ENCODE assay signal across 20 cellular contexts in the genomic region with DNA sequence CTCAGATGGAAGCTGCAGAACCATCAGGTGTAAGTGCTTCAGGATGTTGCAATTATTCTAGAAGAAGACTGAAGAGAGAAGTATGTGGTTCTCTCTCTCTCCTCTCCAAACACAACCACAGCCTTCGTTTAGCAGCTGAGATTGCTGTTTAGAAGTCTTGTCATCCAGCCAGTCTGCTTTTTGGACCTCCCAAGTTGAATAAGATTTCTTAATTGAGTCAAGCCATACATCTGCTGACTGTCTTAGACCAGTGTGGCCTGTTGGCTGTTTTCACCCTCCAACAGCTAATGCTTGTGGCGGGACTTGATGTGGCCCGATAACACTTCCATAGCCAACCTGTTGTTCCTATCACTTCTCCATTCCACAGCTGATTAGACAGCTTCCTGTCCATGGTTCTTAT.
DNase-seq lines count a peak whose midpoint lies in the region; ATAC-seq, FAIRE-seq and TF ChIP-seq lines count a peak whose summit lies in the region.
"Had no signal": no experiment of that assay in that cellular context is flagged by ENCODE, and none has a peak within 500 bp of the region (broad histone marks: within the 10 kb centered on the region; RNA-seq: fewer than 3 reads in every experiment).

No MANE protein-coding gene starts in this region.

- H2AFZ ChIP-seq in GM23248: no peak overlapping the region
- no peak overlapping the region for H2AFZ ChIP-seq in astrocyte (ENCODE audit: low read depth, low read length)
- H2AFZ ChIP-seq: neural progenitor cell, PC-9 had no signal

- H3K36me3 Mint-ChIP-seq in astrocyte (ENCODE audit: low read depth, unreplicated experiment): no peaks in the 10 kb centered on the region
- no peaks in the 10 kb centered on the region for H3K36me3 Mint-ChIP-seq in activated T-helper 17 cell treated with anti-CD3 and anti-CD28 coated beads, Interleukin-2, amount 50 U/mL, for 72 hours (ENCODE audit: low read depth)
- H3K36me3 Mint-ChIP-seq: neural progenitor cell had no signal

- H3K9ac ChIP-seq in GM23248 (no peak overlapping the region), astrocyte (ENCODE audit: low read length) (no peak overlapping the region)
- H3K9ac ChIP-seq: neural progenitor cell had no signal

- no peaks in the 10 kb centered on the region for H4K20me1 ChIP-seq in GM23248 (ENCODE audit: insufficient read depth)
- no peaks in the 10 kb centered on the region for H4K20me1 ChIP-seq in astrocyte (ENCODE audit: insufficient read depth, low read length)

- TF ChIP-seq POLR2A in A549 (IDR thresholded peaks at IDR 0.05; ENCODE audit: low read length): no peak

- H3K4me1 Mint-ChIP-seq in astrocyte (ENCODE audit: low read depth, unreplicated experiment): no peaks in the 10 kb centered on the region
- no peaks in the 10 kb centered on the region for H3K4me1 Mint-ChIP-seq in activated T-helper 17 cell treated with anti-CD3 and anti-CD28 coated beads, Interleukin-2, amount 50 U/mL, for 72 hours
- H3K4me1 Mint-ChIP-seq: neural progenitor cell had no signal

- POLR2A ChIA-PET in A549 (lab: Yijun Ruan, JAX): no interaction called here

- H3K9me3 ChIP-seq in A549 (no peaks in the 10 kb centered on the region), GM23248 (ENCODE audit: low read depth) (no peaks in the 10 kb centered on the region), astrocyte (ENCODE audit: insufficient read depth, low read depth, low read length) (no peaks in the 10 kb centered on the region)
- H3K9me3 ChIP-seq: right atrium auricular region, stomach had no signal

- H3K27me3 Mint-ChIP-seq in astrocyte (ENCODE audit: low read depth, unreplicated experiment): no peaks in the 10 kb centered on the region
- H3K27me3 Mint-ChIP-seq in activated T-helper 17 cell treated with anti-CD3 and anti-CD28 coated beads, Interleukin-2, amount 50 U/mL, for 72 hours: peaks cover 3% of the 10 kb centered on the region

- peak; percentile 18 for FAIRE-seq in A549 (lab: Jason Lieb, UNC)
- FAIRE-seq in astrocyte (lab: Jason Lieb, UNC): peak; percentile 70
- FAIRE-seq: colon, GM12891 had no signal

- 0 out of 3 replicates have a peak, but pooled peaks cover 8% of the 10 kb centered on the region for H3K4me1 ChIP-seq in A549
- H3K4me1 ChIP-seq in GM23248 (ENCODE audit: insufficient read depth): peaks cover 38% of the 10 kb centered on the region
- H3K4me1 ChIP-seq in astrocyte (ENCODE audit: insufficient read depth, low read length): peaks cover 14% of the 10 kb centered on the region
- H3K4me1 ChIP-seq: neural progenitor cell, right atrium auricular region had no signal

- no peaks in the 10 kb centered on the region for H3K9me3 Mint-ChIP-seq in astrocyte (ENCODE audit: unreplicated experiment)
- H3K9me3 Mint-ChIP-seq in activated T-helper 17 cell treated with anti-CD3 and anti-CD28 coated beads, Interleukin-2, amount 50 U/mL, for 72 hours: no peaks in the 10 kb centered on the region
- H3K9me3 Mint-ChIP-seq: neural progenitor cell had no signal

- TF ChIP-seq RAD21 in A549 (conservative IDR thresholded peaks at IDR 0.05 in 1 of 2, IDR thresholded peaks at IDR 0.05 in 1 of 2): no peak

- 87% methylated on average over 3 of the region's 3 CpGs for whole genome bisulfite sequencing in A549 (ENCODE audit: missing lambda C conversion rate)
- 29 to 39% methylated on average over 3 of the region's 3 CpGs for WGBS in GM23248 (ENCODE audit: low coverage in 1 of 2, low lambda C conversion rate in 2 of 2, missing lambda C conversion rate in 2 of 2), 2 experiments

- H3K4me2 ChIP-seq in A549 (no peak overlapping the region), GM23248 (ENCODE audit: unreplicated experiment) (peak overlapping the region; percentile 23), astrocyte (ENCODE audit: low read length) (peak overlapping the region; percentile 5)
- H3K4me2 ChIP-seq: neural progenitor cell, PC-9 had no signal

- no peak for TF ChIP-seq EP300 in A549 (IDR thresholded peaks at IDR 0.05)

- H3K27ac Mint-ChIP-seq in astrocyte (ENCODE audit: unreplicated experiment): no peak overlapping the region
- H3K27ac Mint-ChIP-seq in activated T-helper 17 cell treated with anti-CD3 and anti-CD28 coated beads, Interleukin-2, amount 50 U/mL, for 72 hours: no peak overlapping the region
- H3K27ac Mint-ChIP-seq: neural progenitor cell had no signal

- H3K9me2 ChIP-seq in GM23248 (ENCODE audit: insufficient read depth): no peaks in the 10 kb centered on the region

- no peaks in the 10 kb centered on the region for H3K36me3 ChIP-seq in GM23248 (ENCODE audit: low read depth)
- H3K36me3 ChIP-seq in astrocyte (ENCODE audit: insufficient read depth, low read length): no peaks in the 10 kb centered on the region
- H3K36me3 ChIP-seq: heart right ventricle, neural progenitor cell, right atrium auricular region, stomach had no signal

- CTCF ChIA-PET in A549 (lab: Yijun Ruan, JAX): interaction anchor here (2.2 kb wide), 1 partner anchor 140 kb away, joined by 6 read pairs; no protein-coding TSS in a partner anchor

- in situ Hi-C loops in GM23248 (cut with MboI): no loop called here

- H3K27me3 ChIP-seq in GM23248 (replicated peaks; ENCODE audit: insufficient read depth) (no peaks in the 10 kb centered on the region), astrocyte (ENCODE audit: insufficient read depth, low read length) (no peaks in the 10 kb centered on the region)
- H3K27me3 ChIP-seq: heart right ventricle, neural progenitor cell, right atrium auricular region, stomach had no signal

- no peak for DNase-seq in A549 (ENCODE audit: low read depth in 1 of 2, low spot score in 1 of 2)
- peak; percentile 69 for DNase-seq in GM23248
- peak; percentile 94 for DNase-seq in astrocyte (ENCODE audit: low read depth)
- peak; percentile 12 for DNase-seq in hepatic stellate cell (ENCODE audit: low spot score)
- no peak for DNase-seq in activated CD4-positive, alpha-beta T cell treated with anti-CD3 and anti-CD28 coated beads for 48 hours
- DNase-seq in NCI-H1417 treated with DMSO at 0.1 percent for 48 hours (lab: John Stamatoyannopoulos, UW): no peak
- no peak for DNase-seq in NCI-H69 (lab: John Stamatoyannopoulos, UW)
- DNase-seq: activated CD8-positive, alpha-beta memory T cell treated with anti-CD3 and anti-CD28 coated beads, Interleukin-2, amount 50 U/mL, for 4 hours; activated gamma-delta T cell treated with Interleukin-2 at 50 U/mL for 16 hours; AML-193; anterior cingulate cortex; heart right ventricle; NCI-H2171; PC-9; stomach had no signal

- H3K27ac ChIP-seq in A549 (peak overlapping the region in 1 of 2 experiments; percentile 5; a peak in 1 of 6 replicates), GM23248 (peak overlapping the region; percentile 74), astrocyte (ENCODE audit: low read depth, low read length) (no peak overlapping the region)
- H3K27ac ChIP-seq: neural progenitor cell, PC-9, right atrium auricular region, stomach had no signal

- H3K79me2 ChIP-seq in GM23248 (ENCODE audit: insufficient read depth) (no peaks in the 10 kb centered on the region), astrocyte (ENCODE audit: insufficient read depth, low read length) (no peaks in the 10 kb centered on the region)

- no peak for ATAC-seq in A549
- no peak for ATAC-seq in activated T-helper 17 cell treated with anti-CD3 and anti-CD28 coated beads, Interleukin-2, amount 50 U/mL, for 72 hours (replicated peaks)

- H3K4me3 Mint-ChIP-seq in astrocyte (ENCODE audit: unreplicated experiment): no peak overlapping the region
- no peak overlapping the region for H3K4me3 Mint-ChIP-seq in activated T-helper 17 cell treated with anti-CD3 and anti-CD28 coated beads, Interleukin-2, amount 50 U/mL, for 72 hours
- H3K4me3 Mint-ChIP-seq: neural progenitor cell had no signal

- H3F3A ChIP-seq in GM23248 (ENCODE audit: insufficient read depth): peaks cover 41% of the 10 kb centered on the region

- H3K4me3 ChIP-seq in A549 (no peak overlapping the region), GM23248 (peak overlapping the region; percentile 14; the same call in 1 of the 2 replicates), astrocyte (ENCODE audit: insufficient read depth, low read depth, low read length) (no peak overlapping the region)
- H3K4me3 ChIP-seq: heart right ventricle, neural progenitor cell, PC-9, right atrium auricular region, stomach had no signal

- TF ChIP-seq CTCF in A549 (IDR thresholded peaks at IDR 0.05) (no peak), astrocyte (IDR thresholded peaks at IDR 0.05; ENCODE audit: insufficient read depth, low read depth, low read length) (no peak)

TF ChIP-seq in A549, 52 proteins besides CTCF, POLR2A, EP300 and RAD21 (continues in another document):
- TF ChIP-seq GATA3 (IDR thresholded peaks at IDR 0.05; ENCODE audit: borderline replicate concordance) (no peak), EHMT2 (IDR thresholded peaks at IDR 0.05; ENCODE audit: low read depth) (no peak), KDM1A (IDR thresholded peaks at IDR 0.05; ENCODE audit: low read depth) (no peak), ZC3H11A (IDR thresholded peaks at IDR 0.05) (no peak), RARB (CRISPR knock-in tag; IDR thresholded peaks at IDR 0.05) (no peak), MYC (IDR thresholded peaks at IDR 0.05; ENCODE audit: borderline replicate concordance, low read length) (no peak), RCOR1 (IDR thresholded peaks at IDR 0.05; ENCODE audit: low read depth, low read length) (no peak), TP53 (CRISPR knock-in tag; IDR thresholded peaks at IDR 0.05) (no peak), ESRRA (IDR thresholded peaks at IDR 0.05; ENCODE audit: borderline replicate concordance, low read length) (no peak)
- TF ChIP-seq, protein P1, sequence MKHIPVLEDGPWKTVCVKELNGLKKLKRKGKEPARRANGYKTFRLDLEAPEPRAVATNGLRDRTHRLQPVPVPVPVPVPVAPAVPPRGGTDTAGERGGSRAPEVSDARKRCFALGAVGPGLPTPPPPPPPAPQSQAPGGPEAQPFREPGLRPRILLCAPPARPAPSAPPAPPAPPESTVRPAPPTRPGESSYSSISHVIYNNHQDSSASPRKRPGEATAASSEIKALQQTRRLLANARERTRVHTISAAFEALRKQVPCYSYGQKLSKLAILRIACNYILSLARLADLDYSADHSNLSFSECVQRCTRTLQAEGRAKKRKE (CRISPR knock-in tag; IDR thresholded peaks at IDR 0.05; ENCODE audit: low read depth): no peak
- TF ChIP-seq, protein P2, sequence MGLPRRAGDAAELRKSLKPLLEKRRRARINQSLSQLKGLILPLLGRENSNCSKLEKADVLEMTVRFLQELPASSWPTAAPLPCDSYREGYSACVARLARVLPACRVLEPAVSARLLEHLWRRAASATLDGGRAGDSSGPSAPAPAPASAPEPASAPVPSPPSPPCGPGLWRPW (IDR thresholded peaks at IDR 0.05): no peak

Comparison
In these comparisons a context has a peak if more than half of its experiments do, and no peak if none do; other contexts are left out.
1. DNase-seq: peak in GM23248 (single experiment), astrocyte (single experiment) and hepatic stellate cell (single experiment); none in A549 (0 of 2), activated CD4-positive, alpha-beta T cell treated with anti-CD3 and anti-CD28 coated beads for 48 hours (single experiment), NCI-H1417 treated with DMSO at 0.1 percent for 48 hours (single experiment) and NCI-H69 (single experiment).